19 cellular contexts compared by ENCODE assay signal in genomic region chr9:125970340-125970739, GRCh38.
"Had no signal": no experiment of that assay in that cellular context is flagged by ENCODE, and none has a peak within 500 bp of the region (broad histone marks: within the 10 kb centered on the region; RNA-seq: fewer than 3 reads in every experiment).

No MANE protein-coding gene starts in this region.

- H3K4me1 ChIP-seq: left ventricle myocardium inferior, testis, uterus had no signal

- H3K36me3 ChIP-seq: uterus had no signal

- H3K27me3 ChIP-seq: testis, uterus had no signal

- DNase-seq: activated CD4-positive, alpha-beta T cell treated with anti-CD3 and anti-CD28 coated beads, Interleukin-2, amount 10 ng/mL, durations not matched to agents 7 days and 5 days; activated CD4-positive, CD25-positive, alpha-beta regulatory T cell treated with anti-CD3 and anti-CD28 coated beads, Interleukin-2, amount 50 U/mL, for 72 hours; activated CD8-positive, alpha-beta memory T cell treated with anti-CD3 and anti-CD28 coated beads, Interleukin-2, amount 10 ng/mL, durations not matched to agents 7 days and 5 days; activated CD8-positive, alpha-beta T cell treated with anti-CD3 and anti-CD28 coated beads for 36 hours; activated gamma-delta T cell; activated naive CD4-positive, alpha-beta T cell treated with anti-CD3 and anti-CD28 coated beads, Interleukin-2, amount 50 U/mL, for 16 hours; activated naive CD8-positive, alpha-beta T cell treated with anti-CD3 and anti-CD28 coated beads, Interleukin-2, amount 50 U/mL, for 24 hours; foreskin fibroblast; left ventricle myocardium inferior; nucleus accumbens; small intestine; stimulated activated CD4-positive, alpha-beta T cell treated with anti-CD3 and anti-CD28 coated beads, Interleukin-15, amount 100 ng/mL, for 24 hours; stimulated activated CD8-positive, alpha-beta memory T cell treated with anti-CD3 and anti-CD28 coated beads, Interleukin-4, amount 100 ng/mL, for 48 hours; stimulated activated naive CD4-positive, alpha-beta T cell; testis; trophoblast cell; uterus; WERI-Rb-1 had no signal

- H3K9me3 ChIP-seq: testis, uterus had no signal

- H3K4me3 ChIP-seq: left ventricle myocardium inferior, testis, uterus had no signal

- ATAC-seq: activated CD8-positive, alpha-beta memory T cell treated with anti-CD3 and anti-CD28 coated beads, Interleukin-2, amount 10 ng/mL, durations not matched to agents 7 days and 5 days; activated CD8-positive, alpha-beta T cell treated with anti-CD3 and anti-CD28 coated beads for 36 hours; activated naive CD8-positive, alpha-beta T cell treated with anti-CD3 and anti-CD28 coated beads, Interleukin-2, amount 50 U/mL, for 24 hours; sciatic nerve had no signal

- H3K27ac ChIP-seq: left ventricle myocardium inferior, testis, uterus, WERI-Rb-1 had no signal
